In genomic region chr17:2401426-2402221, GRCh38 we compare ENCODE assay signal across 1 cellular context.
TF ChIP-seq lines count a peak whose summit lies in the region.

No MANE protein-coding gene starts in this region.

TF ChIP-seq in HepG2, 621 proteins besides CTCF, POLR2A, EP300 and RAD21 (continued from another document and continues in another):
- no peak for TF ChIP-seq ZFYVE20 (CRISPR knock-in tag; IDR thresholded peaks at IDR 0.05; ENCODE audit: borderline replicate concordance, low read depth)
- TF ChIP-seq MIXL1 (CRISPR knock-in tag; IDR thresholded peaks at IDR 0.05): peak; percentile 51; the same call in 1 of the 2 replicates
- TF ChIP-seq ZBTB46 (CRISPR knock-in tag; IDR thresholded peaks at IDR 0.05; ENCODE audit: borderline replicate concordance): no peak
- no peak for TF ChIP-seq MYNN (CRISPR knock-in tag; IDR thresholded peaks at IDR 0.05; ENCODE audit: low read depth)
- 0 out of 2 replicates have a peak, but pooled peaks have one; percentile 16 for TF ChIP-seq BRD4 (CRISPR knock-in tag; IDR thresholded peaks at IDR 0.05)
- TF ChIP-seq BORCS8-MEF2B (CRISPR knock-in tag; IDR thresholded peaks at IDR 0.05): peak; percentile 87
- 0 out of 2 replicates have a peak, but pooled peaks have one; percentile 36 for TF ChIP-seq TP53 (CRISPR knock-in tag; conservative IDR thresholded peaks at IDR 0.05)
- TF ChIP-seq ZNF180 (CRISPR knock-in tag; IDR thresholded peaks at IDR 0.05; ENCODE audit: borderline replicate concordance, low read depth): no peak
- TF ChIP-seq ZNF556 (CRISPR knock-in tag; IDR thresholded peaks at IDR 0.05; ENCODE audit: borderline replicate concordance): no peak
- TF ChIP-seq MIER3 (CRISPR knock-in tag; IDR thresholded peaks at IDR 0.05; ENCODE audit: borderline replicate concordance): peak; percentile 37; the same call in 1 of the 2 replicates
- TF ChIP-seq DPF2 (CRISPR knock-in tag; IDR thresholded peaks at IDR 0.05; ENCODE audit: borderline replicate concordance, low read depth): no peak
- 0 out of 2 replicates have a peak, but pooled peaks have one; percentile 35 for TF ChIP-seq ETS1 (CRISPR knock-in tag; IDR thresholded peaks at IDR 0.05)
- peak; percentile 90 for TF ChIP-seq PATZ1 (CRISPR knock-in tag; IDR thresholded peaks at IDR 0.05)
- no peak for TF ChIP-seq SRSF1 (optimal IDR thresholded peaks at IDR 0.05; ENCODE audit: low read depth, low read length)
- TF ChIP-seq ZNF773 (CRISPR knock-in tag; IDR thresholded peaks at IDR 0.05; ENCODE audit: borderline replicate concordance): no peak
- 0 out of 2 replicates have a peak, but pooled peaks have one; percentile 59 for TF ChIP-seq HINFP (CRISPR knock-in tag; IDR thresholded peaks at IDR 0.05; ENCODE audit: low read depth)
- peak; percentile 56; the same call in 1 of the 2 replicates for TF ChIP-seq ZNF230 (CRISPR knock-in tag; IDR thresholded peaks at IDR 0.05)
- no peak for TF ChIP-seq ATRX (CRISPR knock-in tag; IDR thresholded peaks at IDR 0.05; ENCODE audit: borderline replicate concordance)
- TF ChIP-seq IKZF4 (CRISPR knock-in tag; IDR thresholded peaks at IDR 0.05; ENCODE audit: borderline replicate concordance, low read depth, not compliant biosample characterization): no peak
- no peak for TF ChIP-seq NONO (IDR thresholded peaks at IDR 0.05)
- TF ChIP-seq NONO (CRISPR knock-in tag; conservative IDR thresholded peaks at IDR 0.05): peak; percentile 77
- TF ChIP-seq SAP130 (CRISPR knock-in tag; IDR thresholded peaks at IDR 0.05; ENCODE audit: low read depth): peak; percentile 93
- TF ChIP-seq AHR (CRISPR knock-in tag; IDR thresholded peaks at IDR 0.05): peak; percentile 39; the same call in 1 of the 2 replicates
- TF ChIP-seq RBFOX2 (IDR thresholded peaks at IDR 0.05; ENCODE audit: low read depth, low read length): peak; percentile 69
- peak; percentile 89 for TF ChIP-seq GMEB1 (CRISPR knock-in tag; IDR thresholded peaks at IDR 0.05; ENCODE audit: borderline replicate concordance)
- TF ChIP-seq RBM22 (optimal IDR thresholded peaks at IDR 0.05; ENCODE audit: low read length): peak; percentile 29
- TF ChIP-seq MYC (CRISPR knock-in tag; IDR thresholded peaks at IDR 0.05; ENCODE audit: borderline replicate concordance): peak; percentile 82
- TF ChIP-seq NFIC (IDR thresholded peaks at IDR 0.05; ENCODE audit: low read length): no peak
- TF ChIP-seq ZNF17 (CRISPR knock-in tag; IDR thresholded peaks at IDR 0.05): no peak
- TF ChIP-seq NFKB2 (CRISPR knock-in tag; IDR thresholded peaks at IDR 0.05; ENCODE audit: borderline replicate concordance): 0 out of 2 replicates have a peak, but pooled peaks have one; percentile 34
- TF ChIP-seq ZNF280B (CRISPR knock-in tag; IDR thresholded peaks at IDR 0.05; ENCODE audit: borderline replicate concordance): peak; percentile 73; the same call in 1 of the 2 replicates
- no peak for TF ChIP-seq ELF3 (CRISPR knock-in tag; IDR thresholded peaks at IDR 0.05)
- TF ChIP-seq CSRNP1 (CRISPR knock-in tag; IDR thresholded peaks at IDR 0.05): peak; percentile 46; the same call in 1 of the 2 replicates
- TF ChIP-seq ZBTB8A (CRISPR knock-in tag; IDR thresholded peaks at IDR 0.05; ENCODE audit: borderline replicate concordance, low read depth): 0 out of 2 replicates have a peak, but pooled peaks have one; percentile 52
- no peak for TF ChIP-seq ZNF362 (CRISPR knock-in tag; IDR thresholded peaks at IDR 0.05; ENCODE audit: borderline replicate concordance)
- peak; percentile 90 for TF ChIP-seq ATF1 (CRISPR knock-in tag; IDR thresholded peaks at IDR 0.05)
- TF ChIP-seq ZHX1 (CRISPR knock-in tag; IDR thresholded peaks at IDR 0.05; ENCODE audit: low read depth): peak; percentile 35; the same call in 1 of the 2 replicates
- peak; percentile 90 for TF ChIP-seq ARNTL (CRISPR knock-in tag; IDR thresholded peaks at IDR 0.05)
- peak; percentile 94 for TF ChIP-seq KDM2A (CRISPR knock-in tag; IDR thresholded peaks at IDR 0.05; ENCODE audit: borderline replicate concordance, low read depth)
- TF ChIP-seq ZNF281 (CRISPR knock-in tag; IDR thresholded peaks at IDR 0.05; ENCODE audit: borderline replicate concordance): no peak
- no peak for TF ChIP-seq ATAD3A (CRISPR knock-in tag; IDR thresholded peaks at IDR 0.05)
- peak; percentile 69 for TF ChIP-seq CEBPG (CRISPR knock-in tag; IDR thresholded peaks at IDR 0.05)
- 0 out of 2 replicates have a peak, but pooled peaks have one; percentile 44 for TF ChIP-seq FOXA3 (CRISPR knock-in tag; IDR thresholded peaks at IDR 0.05)
